ENCODE assay signal across 11 cellular contexts in genomic region chr2:42917374-42918017, GRCh38.
DNase-seq lines count a peak whose midpoint lies in the region; ATAC-seq and TF ChIP-seq lines count a peak whose summit lies in the region.
"Had no signal": no experiment of that assay in that cellular context is flagged by ENCODE, and none has a peak within 500 bp of the region (broad histone marks: within the 10 kb centered on the region; RNA-seq: fewer than 3 reads in every experiment).

No MANE protein-coding gene starts in this region.

- H3K27me3 ChIP-seq in right lobe of liver = no peaks in the 10 kb centered on the region
- H3K27me3 ChIP-seq in uterus = no peaks in the 10 kb centered on the region

- H3K27ac ChIP-seq in right lobe of liver = peak overlapping the region in 2 of 3 donors; percentile 37 to 58
- peak overlapping the region; percentile 36 for H3K27ac ChIP-seq in uterus

- no peaks in the 10 kb centered on the region for H3K9me3 ChIP-seq in right lobe of liver
- H3K9me3 ChIP-seq in uterus = no peaks in the 10 kb centered on the region

- peak; percentile 42 for DNase-seq in stimulated activated CD4-positive, alpha-beta T cell treated with anti-CD3 and anti-CD28 coated beads, Interleukin-1b, Interleukin-23, amount 100 ng/mL, for 48 hours
- no peak for DNase-seq in stimulated activated CD4-positive, alpha-beta T cell treated with anti-CD3 and anti-CD28 coated beads, Interleukin-2, amount 100 ng/mL, for 48 hours
- DNase-seq in cardiac fibroblast (ENCODE audit: low read depth in 2 of 2) (peak; percentile 95 to 96), right lobe of liver (peak in 2 of 3 donors; percentile 52 to 63), uterus (peak; percentile 62 to 68), NCI-H128 (lab: John Stamatoyannopoulos, UW; ENCODE audit: unreplicated experiment) (no peak)
- DNase-seq: activated CD4-positive, CD25-positive, alpha-beta regulatory T cell treated with anti-CD3 and anti-CD28 coated beads, Interleukin-2, amount 50 U/mL, for 72 hours; endodermal cell; NCI-H146 had no signal

- TF ChIP-seq CTCF in cardiac fibroblast (IDR thresholded peaks at IDR 0.05; ENCODE audit: low read depth, low read length) (no peak), right lobe of liver (IDR thresholded peaks at IDR 0.05) (no peak), uterus (IDR thresholded peaks at IDR 0.05) (no peak)

- intact Hi-C loops in right lobe of liver (cut with DNase I) (no loop called here), uterus (cut with DNase I; ENCODE audit: low total_unique reads) (no loop called here)

- 64% methylated on average over 11 of the region's 11 CpGs for WGBS in right lobe of liver (ENCODE audit: insufficient coverage, low coverage, low lambda C conversion rate, missing lambda C conversion rate)

- no peaks in the 10 kb centered on the region for H3K4me1 ChIP-seq in right lobe of liver
- H3K4me1 ChIP-seq in uterus = peaks cover 0 to 3% of the 10 kb centered on the region in 2 donors

- no peak for TF ChIP-seq POLR2A in right lobe of liver (IDR thresholded peaks at IDR 0.05)
- no peak for TF ChIP-seq POLR2A in uterus (IDR thresholded peaks at IDR 0.05)

- no peaks in the 10 kb centered on the region for H3K36me3 ChIP-seq in right lobe of liver
- no peaks in the 10 kb centered on the region for H3K36me3 ChIP-seq in uterus

- ATAC-seq in right lobe of liver = peak; percentile 65 to 76 (median 73)
- ATAC-seq in HG02642 (IDR thresholded peaks at IDR 0.05; ENCODE audit: poor library complexity, unreplicated experiment) = no peak
- no peak for ATAC-seq in HG03280 (IDR thresholded peaks at IDR 0.05; ENCODE audit: unreplicated experiment)

- H3K4me3 ChIP-seq in cardiac fibroblast (replicated peaks in 1 of 2; ENCODE audit: low read depth in 2 of 2, low read length in 2 of 2) (peak overlapping the region in 1 of 2 donors; percentile 5), right lobe of liver (no peak overlapping the region), uterus (no peak overlapping the region)

Comparison
In these comparisons a context has a peak if more than half of its experiments do, and no peak if none do; other contexts are left out.
1. DNase-seq: peak in stimulated activated CD4-positive, alpha-beta T cell treated with anti-CD3 and anti-CD28 coated beads, Interleukin-1b, Interleukin-23, amount 100 ng/mL, for 48 hours (single experiment), cardiac fibroblast (2 of 2), right lobe of liver (2 of 3) and uterus (2 of 2); none in stimulated activated CD4-positive, alpha-beta T cell treated with anti-CD3 and anti-CD28 coated beads, Interleukin-2, amount 100 ng/mL, for 48 hours (0 of 2) and NCI-H128 (single experiment).
2. ATAC-seq: peak in right lobe of liver (4 of 4); none in HG02642 (single experiment) and HG03280 (single experiment).